Comparison of ENCODE assay signal across 20 cellular contexts in genomic region chr1:26322042-26322331, GRCh38. TPM values are rescaled to one million over a fixed set of nuclear protein-coding genes. Genes with fewer than 3 reads are reported as not detected.
DNase-seq lines count a peak whose midpoint lies in the region; ATAC-seq, FAIRE-seq and TF ChIP-seq lines count a peak whose summit lies in the region.
"Had no signal": no experiment of that assay in that cellular context is flagged by ENCODE, and none has a peak within 500 bp of the region (broad histone marks: within the 10 kb centered on the region; RNA-seq: fewer than 3 reads in every experiment).

No MANE protein-coding gene starts in this region.

- in situ Hi-C loops in HepG2 (cut with HindIII; ENCODE audit: extremely low pct_ligation_motif_present, low pct_unique_long_range_greater_than_20kb) = loop anchor here (5.0 kb wide), 2 partner anchors 40 kb away; partner anchors contain the start of gene SH3BGRL3

- no peaks in the 10 kb centered on the region for H3K79me2 ChIP-seq in HepG2 (ENCODE audit: insufficient read depth, low read length)
- H3K79me2 ChIP-seq in OCI-LY3 (ENCODE audit: low read length) = no peaks in the 10 kb centered on the region

- H3K27ac ChIP-seq in HepG2 (ENCODE audit: extremely low read length, insufficient read depth, low read length) (no peak overlapping the region), right lobe of liver (no peak overlapping the region), OCI-LY3 (ENCODE audit: low read length) (no peak overlapping the region), stomach smooth muscle (ENCODE audit: low read length) (no peak overlapping the region)
- H3K27ac ChIP-seq: body of pancreas, left ventricle myocardium inferior, thoracic aorta, vagina had no signal

- no peak for TF ChIP-seq CTCF in HepG2 (CRISPR knock-in tag; IDR thresholded peaks at IDR 0.05)
- no peak for TF ChIP-seq CTCF in right lobe of liver (IDR thresholded peaks at IDR 0.05)
- TF ChIP-seq CTCF in OCI-LY3 (IDR thresholded peaks at IDR 0.05; ENCODE audit: low read depth, low read length) = no peak

- POLR2A ChIA-PET in HepG2 (lab: Yijun Ruan, JAX) = interaction anchor here (0.8 to 1.1 kb wide), 3 partner anchors 29 to 152 kb away, joined by 3 to 5 read pairs (median 5); partner anchors contain the start of gene ZNF593

- no peaks in the 10 kb centered on the region for H3K27me3 ChIP-seq in HepG2 (ENCODE audit: control insufficient read depth in 1 of 2, insufficient read depth in 2 of 2, low read length in 2 of 2)
- no peaks in the 10 kb centered on the region for H3K27me3 ChIP-seq in right lobe of liver
- no peaks in the 10 kb centered on the region for H3K27me3 ChIP-seq in OCI-LY3 (ENCODE audit: low read depth, low read length)
- peaks cover 4 to 7% of the 10 kb centered on the region in 2 donors for H3K27me3 ChIP-seq in stomach smooth muscle (ENCODE audit: control insufficient read depth in 1 of 2, insufficient read depth in 2 of 2, low read length in 2 of 2)
- H3K27me3 ChIP-seq: body of pancreas, MG63, vagina had no signal

- H3K9me3 ChIP-seq in HepG2 (ENCODE audit: low read length) (no peaks in the 10 kb centered on the region), right lobe of liver (no peaks in the 10 kb centered on the region), OCI-LY3 (ENCODE audit: insufficient read depth, low read length) (no peaks in the 10 kb centered on the region), stomach smooth muscle (ENCODE audit: control insufficient read depth in 2 of 2, low read length in 2 of 2) (no peaks in the 10 kb centered on the region)
- H3K9me3 ChIP-seq: body of pancreas, left ventricle myocardium inferior, MG63, thoracic aorta, vagina had no signal

- BruUV-seq in HepG2 (replicated peaks; lab: Mats Ljungman, UMichigan) = no TSS peak

- peaks cover 40 to 46% of the 10 kb centered on the region in 2 donors for H3K4me1 Mint-ChIP-seq in effector memory CD8-positive, alpha-beta T cell (ENCODE audit: low read depth in 2 of 2)

- no peak for DNase-seq in HepG2 (ENCODE audit: low spot score)
- DNase-seq in right lobe of liver = no peak
- DNase-seq in effector memory CD8-positive, alpha-beta T cell = no peak
- DNase-seq in GM19239 (ENCODE audit: insufficient read length, low spot score) = no peak
- no peak for DNase-seq in GOT3 (lab: John Stamatoyannopoulos, UW)

- no peaks in the 10 kb centered on the region for H3K27me3 Mint-ChIP-seq in effector memory CD8-positive, alpha-beta T cell
- H3K27me3 Mint-ChIP-seq: activated naive CD8-positive, alpha-beta T cell had no signal

- WGBS in HepG2 (ENCODE audit: low lambda C conversion rate) = 70% methylated on average over 10 of the region's 10 CpGs
- WGBS in right lobe of liver (ENCODE audit: insufficient coverage, low coverage, low lambda C conversion rate, missing lambda C conversion rate) = 20% methylated on average over 2 of the region's 10 CpGs

- H3K4me1 ChIP-seq in HepG2 (ENCODE audit: insufficient read depth, low read length) = no peaks in the 10 kb centered on the region
- no peaks in the 10 kb centered on the region for H3K4me1 ChIP-seq in right lobe of liver
- peaks cover 25% of the 10 kb centered on the region for H3K4me1 ChIP-seq in OCI-LY3 (ENCODE audit: low read length)
- H3K4me1 ChIP-seq in stomach smooth muscle (ENCODE audit: control insufficient read depth, insufficient read depth, low read length) = peaks cover 7% of the 10 kb centered on the region

- H3K9ac ChIP-seq in HepG2 (ENCODE audit: insufficient read depth, low read depth, low read length) = no peak overlapping the region
- peak overlapping the region; percentile 32; the same call in 1 of the 2 replicates for H3K9ac ChIP-seq in OCI-LY3 (ENCODE audit: low read length)
- H3K9ac ChIP-seq in stomach smooth muscle (ENCODE audit: low read length in 2 of 2) = peak overlapping the region; percentile 37 to 58

- H3K36me3 ChIP-seq in HepG2 (replicated peaks in 1 of 2; ENCODE audit: control insufficient read depth in 1 of 2, insufficient read depth in 2 of 2, low read length in 2 of 2) (no peaks in the 10 kb centered on the region), right lobe of liver (no peaks in the 10 kb centered on the region), OCI-LY3 (replicated peaks; ENCODE audit: low read depth, low read length) (no peaks in the 10 kb centered on the region), stomach smooth muscle (ENCODE audit: control insufficient read depth in 2 of 2, insufficient read depth in 2 of 2, low read length in 2 of 2) (no peaks in the 10 kb centered on the region)
- H3K36me3 ChIP-seq: left ventricle myocardium inferior, MG63, thoracic aorta, vagina had no signal

- H4K20me1 ChIP-seq in HepG2 (ENCODE audit: insufficient read depth, low read length) = no peaks in the 10 kb centered on the region
- no peaks in the 10 kb centered on the region for H4K20me1 ChIP-seq in OCI-LY3 (ENCODE audit: insufficient read depth, low read length)

- no peak overlapping the region for H2AFZ ChIP-seq in HepG2 (ENCODE audit: low read length)
- H2AFZ ChIP-seq in OCI-LY3 (ENCODE audit: low read depth, low read length) = peak overlapping the region; percentile 85

- H3K9me3 Mint-ChIP-seq in effector memory CD8-positive, alpha-beta T cell = no peaks in the 10 kb centered on the region
- H3K9me3 Mint-ChIP-seq: activated T-cell treated with anti-CD3 and anti-CD28 coated beads, Interleukin-2, amount 50 U/mL, for 4 hours had no signal

- CTCF ChIA-PET in HepG2 (lab: Yijun Ruan, JAX; ENCODE audit: low intra/inter-chr PET ratio, low total read pairs) = interaction anchor here (1.1 to 2.3 kb wide), 4 partner anchors 36 to 132 kb away, joined by 3 to 26 read pairs (median 16); partner anchors contain the start of gene CATSPER4

- no peak overlapping the region for H3K4me3 Mint-ChIP-seq in effector memory CD8-positive, alpha-beta T cell

- intact Hi-C loops in HepG2 (cut with micrococcal nuclease; ENCODE audit: unreplicated experiment) (no loop called here), right lobe of liver (cut with DNase I) (loop anchor here (5.0 kb wide), 1 partner anchor 40 kb away; the partner anchor contains the start of gene SH3BGRL3 (in 2 of the 2))

- H3K4me3 ChIP-seq in HepG2 (replicated peaks in 1 of 3; ENCODE audit: insufficient read depth in 1 of 3, low read depth in 2 of 3, low read length in 3 of 3) (no peak overlapping the region), right lobe of liver (no peak overlapping the region), OCI-LY3 (ENCODE audit: low read length) (no peak overlapping the region), stomach smooth muscle (ENCODE audit: low read length in 2 of 2) (no peak overlapping the region)
- H3K4me3 ChIP-seq: body of pancreas, GM12878, left ventricle myocardium inferior, MG63, skin epidermis, thoracic aorta, vagina had no signal

- peaks cover 59% of the 10 kb centered on the region for H3K36me3 Mint-ChIP-seq in effector memory CD8-positive, alpha-beta T cell (ENCODE audit: insufficient read depth)

- ATAC-seq in HepG2 (0 out of 3 replicates have a peak, but pooled peaks have one; percentile 11), right lobe of liver (no peak), GM18858 (IDR thresholded peaks at IDR 0.05; ENCODE audit: unreplicated experiment) (no peak)
- no peak for ATAC-seq in effector memory CD8-positive, alpha-beta T cell (replicated peaks)

- no peak for TF ChIP-seq RAD21 in HepG2 (CRISPR knock-in tag; IDR thresholded peaks at IDR 0.05)

- peak overlapping the region; percentile 69 to 86 for H3K27ac Mint-ChIP-seq in effector memory CD8-positive, alpha-beta T cell

- no peak for FAIRE-seq in HepG2 (lab: Jason Lieb, UNC)
- FAIRE-seq in GM19239 (lab: Jason Lieb, UNC) = no peak

- H3K4me2 ChIP-seq in HepG2 (ENCODE audit: low read depth, low read length) (no peak overlapping the region), OCI-LY3 (ENCODE audit: low read length) (peak overlapping the region; percentile 62)

- TF ChIP-seq EP300 in HepG2 (IDR thresholded peaks at IDR 0.05; ENCODE audit: low read depth in 2 of 2, low read length in 2 of 2) (no peak), HepG2 (CRISPR knock-in tag; IDR thresholded peaks at IDR 0.05; ENCODE audit: borderline replicate concordance) (no peak)

- TF ChIP-seq POLR2A in HepG2 (IDR thresholded peaks at IDR 0.05; ENCODE audit: insufficient read depth in 1 of 2, low read depth in 2 of 2, low read length in 2 of 2) (no peak), right lobe of liver (IDR thresholded peaks at IDR 0.05) (no peak)

RNA-seq across cellular contexts. Expression of gene CD52, which starts 4.2 kb away (rescaled TPM):
- not detected in 2 replicates for total RNA-seq in HepG2 (2016; rRNA removed; fragmentation: Illumina TruSeq; extraction: Trizol)
- total RNA-seq in HepG2 (2016; cell fraction: cytosol; rRNA removed; fragmentation: Illumina TruSeq; extraction: Trizol; ENCODE audit: low read depth) = not detected in 2 replicates
- not detected in 2 replicates for total RNA-seq in HepG2 (2016; cell fraction: insoluble cytoplasmic fraction; rRNA removed; fragmentation: Illumina TruSeq; extraction: Trizol)
- not detected in 2 replicates for total RNA-seq in HepG2 (2016; cell fraction: membrane; rRNA removed; fragmentation: Illumina TruSeq; extraction: Trizol)
- total RNA-seq in HepG2 (2016; cell fraction: nucleus; rRNA removed; fragmentation: Illumina TruSeq; extraction: Trizol) = not detected in 2 replicates
- 0.32 and 0.93 TPM in 2 replicates for polyA plus RNA-seq in HepG2 (2011; rRNA removed)
- 0.81 TPM in 2 replicates for polyA plus RNA-seq in HepG2 (2011; cell fraction: cytosol; rRNA removed)
- not detected in 2 replicates for polyA plus RNA-seq in HepG2 (2011; cell fraction: nucleus; rRNA removed)
- not detected in 2 replicates for polyA plus RNA-seq in HepG2 (2012)
- not detected in 2 replicates for polyA plus RNA-seq in HepG2 (2016; cell fraction: cytosol; fragmentation: Illumina TruSeq; extraction: Trizol; ENCODE audit: low read depth)
- not detected in 2 replicates for polyA plus RNA-seq in HepG2 (2016; cell fraction: insoluble cytoplasmic fraction; fragmentation: Illumina TruSeq; extraction: Trizol; ENCODE audit: low read depth)
- not detected in 2 replicates for polyA plus RNA-seq in HepG2 (2016; cell fraction: membrane; fragmentation: Illumina TruSeq; extraction: Trizol; ENCODE audit: low read depth)
- polyA plus RNA-seq in HepG2 (2016; cell fraction: nucleus; fragmentation: Illumina TruSeq; extraction: Trizol; ENCODE audit: insufficient read depth, low read depth) = not detected in 2 replicates
- polyA minus RNA-seq in HepG2 (2011; rRNA and poly(A)+ RNA removed; ENCODE audit: low replicate concordance) = 0.44 and 1.2 TPM in 2 replicates
- polyA minus RNA-seq in HepG2 (2011; cell fraction: cytosol; rRNA and poly(A)+ RNA removed) = not detected in 2 replicates
- not detected in 2 replicates for polyA minus RNA-seq in HepG2 (2011; cell fraction: nucleus; rRNA and poly(A)+ RNA removed)
- 10 to 100 TPM in 2 of 6 experiments, 1 to 10 TPM in 4; 2.8 to 17.6 (median 8.5) TPM for total RNA-seq in right lobe of liver
- total RNA-seq: body of pancreas, chondrocyte, pulmonary artery endothelial cell had no signal
- polyA plus RNA-seq: neural cell had no signal

RNA-seq across cellular contexts. Expression of gene UBXN11, which starts 15.6 kb away (rescaled TPM):
- total RNA-seq in HepG2 (2016; rRNA removed; fragmentation: Illumina TruSeq; extraction: Trizol) = 3.2 and 9.3 TPM in 2 replicates
- 4.9 and 5.3 TPM in 2 replicates for total RNA-seq in HepG2 (2016; cell fraction: cytosol; rRNA removed; fragmentation: Illumina TruSeq; extraction: Trizol; ENCODE audit: low read depth)
- 3.0 and 8.5 TPM in 2 replicates for total RNA-seq in HepG2 (2016; cell fraction: insoluble cytoplasmic fraction; rRNA removed; fragmentation: Illumina TruSeq; extraction: Trizol)
- total RNA-seq in HepG2 (2016; cell fraction: membrane; rRNA removed; fragmentation: Illumina TruSeq; extraction: Trizol) = 4.4 and 5.7 TPM in 2 replicates
- total RNA-seq in HepG2 (2016; cell fraction: nucleus; rRNA removed; fragmentation: Illumina TruSeq; extraction: Trizol) = 15.9 and 19.3 TPM in 2 replicates
- polyA plus RNA-seq in HepG2 (2011; rRNA removed) = 10.3 and 10.4 TPM in 2 replicates
- 3.0 and 5.8 TPM in 2 replicates for polyA plus RNA-seq in HepG2 (2011; cell fraction: cytosol; rRNA removed)
- 81.6 and 111 TPM in 2 replicates for polyA plus RNA-seq in HepG2 (2011; cell fraction: nucleus; rRNA removed)
- polyA plus RNA-seq in HepG2 (2012) = 4.8 and 5.2 TPM in 2 replicates
- polyA plus RNA-seq in HepG2 (2016; cell fraction: cytosol; fragmentation: Illumina TruSeq; extraction: Trizol; ENCODE audit: low read depth) = 7.2 and 9.0 TPM in 2 replicates
- 6.4 and 8.0 TPM in 2 replicates for polyA plus RNA-seq in HepG2 (2016; cell fraction: insoluble cytoplasmic fraction; fragmentation: Illumina TruSeq; extraction: Trizol; ENCODE audit: low read depth)
- 8.8 and 9.0 TPM in 2 replicates for polyA plus RNA-seq in HepG2 (2016; cell fraction: membrane; fragmentation: Illumina TruSeq; extraction: Trizol; ENCODE audit: low read depth)
- polyA plus RNA-seq in HepG2 (2016; cell fraction: nucleus; fragmentation: Illumina TruSeq; extraction: Trizol; ENCODE audit: insufficient read depth, low read depth) = 64.2 and 68.2 TPM in 2 replicates
- 4.3 and 43.2 TPM in 2 replicates for polyA minus RNA-seq in HepG2 (2011; rRNA and poly(A)+ RNA removed; ENCODE audit: low replicate concordance)
- polyA minus RNA-seq in HepG2 (2011; cell fraction: cytosol; rRNA and poly(A)+ RNA removed) = 1.2 and 2.0 TPM in 2 replicates
- polyA minus RNA-seq in HepG2 (2011; cell fraction: nucleus; rRNA and poly(A)+ RNA removed) = 8.6 and 11.5 TPM in 2 replicates
- total RNA-seq in right lobe of liver = 10 to 100 TPM in 1 of 6 experiments, 1 to 10 TPM in 5; 4.3 to 11.3 (median 7.0) TPM

RNA-seq across cellular contexts. Expression of gene CRYBG2, which starts 31.9 kb away (rescaled TPM):
- total RNA-seq in HepG2 (2016; rRNA removed; fragmentation: Illumina TruSeq; extraction: Trizol) (0.39 and 1.3 TPM in 2 replicates), right lobe of liver (1 to 10 TPM in 2 of 6 experiments, under 1 TPM in 1, not detected in 3; 0.81 to 1.9 (median 1.7) TPM)
- 0.18 TPM in 1 of 2 replicates, not detected in the other for total RNA-seq in HepG2 (2016; cell fraction: cytosol; rRNA removed; fragmentation: Illumina TruSeq; extraction: Trizol; ENCODE audit: low read depth)
- total RNA-seq in HepG2 (2016; cell fraction: insoluble cytoplasmic fraction; rRNA removed; fragmentation: Illumina TruSeq; extraction: Trizol) = 0.86 and 1.1 TPM in 2 replicates
- 0.48 and 0.87 TPM in 2 replicates for total RNA-seq in HepG2 (2016; cell fraction: membrane; rRNA removed; fragmentation: Illumina TruSeq; extraction: Trizol)
- 2.3 TPM in 2 replicates for total RNA-seq in HepG2 (2016; cell fraction: nucleus; rRNA removed; fragmentation: Illumina TruSeq; extraction: Trizol)
- 2.9 and 4.7 TPM in 2 replicates for polyA plus RNA-seq in HepG2 (2011; rRNA removed)
- 2.0 and 2.5 TPM in 2 replicates for polyA plus RNA-seq in HepG2 (2011; cell fraction: cytosol; rRNA removed)
- polyA plus RNA-seq in HepG2 (2011; cell fraction: nucleus; rRNA removed) = 16.5 and 19.4 TPM in 2 replicates
- polyA plus RNA-seq in HepG2 (2012) = 2.7 and 3.8 TPM in 2 replicates
- polyA plus RNA-seq in HepG2 (2016; cell fraction: cytosol; fragmentation: Illumina TruSeq; extraction: Trizol; ENCODE audit: low read depth) = 0.12 and 0.98 TPM in 2 replicates
- polyA plus RNA-seq in HepG2 (2016; cell fraction: insoluble cytoplasmic fraction; fragmentation: Illumina TruSeq; extraction: Trizol; ENCODE audit: low read depth) = 1.7 and 1.8 TPM in 2 replicates
- 0.48 and 0.79 TPM in 2 replicates for polyA plus RNA-seq in HepG2 (2016; cell fraction: membrane; fragmentation: Illumina TruSeq; extraction: Trizol; ENCODE audit: low read depth)
- 3.4 and 8.9 TPM in 2 replicates for polyA plus RNA-seq in HepG2 (2016; cell fraction: nucleus; fragmentation: Illumina TruSeq; extraction: Trizol; ENCODE audit: insufficient read depth, low read depth)
- 3.5 and 7.2 TPM in 2 replicates for polyA minus RNA-seq in HepG2 (2011; rRNA and poly(A)+ RNA removed; ENCODE audit: low replicate concordance)
- polyA minus RNA-seq in HepG2 (2011; cell fraction: cytosol; rRNA and poly(A)+ RNA removed) = 3.4 and 5.1 TPM in 2 replicates
- polyA minus RNA-seq in HepG2 (2011; cell fraction: nucleus; rRNA and poly(A)+ RNA removed) = 7.6 and 9.4 TPM in 2 replicates
- total RNA-seq: chondrocyte, left ventricle myocardium inferior, pulmonary artery endothelial cell, thoracic aorta had no signal

RNA-seq across cellular contexts. Expression of gene SH3BGRL3, which starts 42.1 kb away (rescaled TPM):
- total RNA-seq in HepG2 (2016; rRNA removed; fragmentation: Illumina TruSeq; extraction: Trizol) (12.2 and 13.4 TPM in 2 replicates), right lobe of liver (10 to 100 TPM; 26.3 to 61.8 (median 34.9) TPM)
- total RNA-seq in HepG2 (2016; cell fraction: cytosol; rRNA removed; fragmentation: Illumina TruSeq; extraction: Trizol; ENCODE audit: low read depth) = 14.0 and 29.7 TPM in 2 replicates
- total RNA-seq in HepG2 (2016; cell fraction: insoluble cytoplasmic fraction; rRNA removed; fragmentation: Illumina TruSeq; extraction: Trizol) = 11.6 and 11.8 TPM in 2 replicates
- total RNA-seq in HepG2 (2016; cell fraction: membrane; rRNA removed; fragmentation: Illumina TruSeq; extraction: Trizol) = 15.8 and 28.5 TPM in 2 replicates
- total RNA-seq in HepG2 (2016; cell fraction: nucleus; rRNA removed; fragmentation: Illumina TruSeq; extraction: Trizol) = 5.2 and 6.0 TPM in 2 replicates
- polyA plus RNA-seq in HepG2 (2011; rRNA removed) = 11.4 and 11.5 TPM in 2 replicates
- polyA plus RNA-seq in HepG2 (2011; cell fraction: cytosol; rRNA removed) = 10.4 and 12.2 TPM in 2 replicates
- polyA plus RNA-seq in HepG2 (2011; cell fraction: nucleus; rRNA removed) = 7.5 and 8.3 TPM in 2 replicates
- polyA plus RNA-seq in HepG2 (2012) = 12.3 and 13.0 TPM in 2 replicates
- polyA plus RNA-seq in HepG2 (2016; cell fraction: cytosol; fragmentation: Illumina TruSeq; extraction: Trizol; ENCODE audit: low read depth) = 64.3 and 100 TPM in 2 replicates
- 24.8 and 47.8 TPM in 2 replicates for polyA plus RNA-seq in HepG2 (2016; cell fraction: insoluble cytoplasmic fraction; fragmentation: Illumina TruSeq; extraction: Trizol; ENCODE audit: low read depth)
- 72.1 and 88.4 TPM in 2 replicates for polyA plus RNA-seq in HepG2 (2016; cell fraction: membrane; fragmentation: Illumina TruSeq; extraction: Trizol; ENCODE audit: low read depth)
- 16.4 and 20.4 TPM in 2 replicates for polyA plus RNA-seq in HepG2 (2016; cell fraction: nucleus; fragmentation: Illumina TruSeq; extraction: Trizol; ENCODE audit: insufficient read depth, low read depth)
- 26.8 and 67.6 TPM in 2 replicates for polyA minus RNA-seq in HepG2 (2011; rRNA and poly(A)+ RNA removed; ENCODE audit: low replicate concordance)
- polyA minus RNA-seq in HepG2 (2011; cell fraction: cytosol; rRNA and poly(A)+ RNA removed) = 8.1 and 10.8 TPM in 2 replicates
- 8.5 and 9.8 TPM in 2 replicates for polyA minus RNA-seq in HepG2 (2011; cell fraction: nucleus; rRNA and poly(A)+ RNA removed)

RNA-seq across cellular contexts. Expression of gene ZNF683, which starts 50.6 kb away (rescaled TPM):
- total RNA-seq in HepG2 (2016; rRNA removed; fragmentation: Illumina TruSeq; extraction: Trizol) = not detected in 2 replicates
- not detected in 2 replicates for total RNA-seq in HepG2 (2016; cell fraction: cytosol; rRNA removed; fragmentation: Illumina TruSeq; extraction: Trizol; ENCODE audit: low read depth)
- total RNA-seq in HepG2 (2016; cell fraction: insoluble cytoplasmic fraction; rRNA removed; fragmentation: Illumina TruSeq; extraction: Trizol) = not detected in 2 replicates
- not detected in 2 replicates for total RNA-seq in HepG2 (2016; cell fraction: membrane; rRNA removed; fragmentation: Illumina TruSeq; extraction: Trizol)
- not detected in 2 replicates for total RNA-seq in HepG2 (2016; cell fraction: nucleus; rRNA removed; fragmentation: Illumina TruSeq; extraction: Trizol)
- polyA plus RNA-seq in HepG2 (2011; rRNA removed) = not detected in 2 replicates
- not detected in 2 replicates for polyA plus RNA-seq in HepG2 (2011; cell fraction: cytosol; rRNA removed)
- not detected in 2 replicates for polyA plus RNA-seq in HepG2 (2011; cell fraction: nucleus; rRNA removed)
- not detected in 2 replicates for polyA plus RNA-seq in HepG2 (2012)
- not detected in 2 replicates for polyA plus RNA-seq in HepG2 (2016; cell fraction: cytosol; fragmentation: Illumina TruSeq; extraction: Trizol; ENCODE audit: low read depth)
- not detected in 2 replicates for polyA plus RNA-seq in HepG2 (2016; cell fraction: insoluble cytoplasmic fraction; fragmentation: Illumina TruSeq; extraction: Trizol; ENCODE audit: low read depth)
- polyA plus RNA-seq in HepG2 (2016; cell fraction: membrane; fragmentation: Illumina TruSeq; extraction: Trizol; ENCODE audit: low read depth) = not detected in 2 replicates
- polyA plus RNA-seq in HepG2 (2016; cell fraction: nucleus; fragmentation: Illumina TruSeq; extraction: Trizol; ENCODE audit: insufficient read depth, low read depth) = not detected in 2 replicates
- not detected in 2 replicates for polyA minus RNA-seq in HepG2 (2011; rRNA and poly(A)+ RNA removed; ENCODE audit: low replicate concordance)
- polyA minus RNA-seq in HepG2 (2011; cell fraction: cytosol; rRNA and poly(A)+ RNA removed) = not detected in 2 replicates
- not detected in 2 replicates for polyA minus RNA-seq in HepG2 (2011; cell fraction: nucleus; rRNA and poly(A)+ RNA removed)
- total RNA-seq in right lobe of liver = under 1 TPM in 1 of 6 experiments, not detected in 5; 0.19 TPM
- total RNA-seq: body of pancreas, chondrocyte, GM12878, left ventricle myocardium inferior, pulmonary artery endothelial cell, thoracic aorta, vagina had no signal
- polyA plus RNA-seq: GM12878, neural cell had no signal
